ENCODE assay signal across 5 cellular contexts in genomic region chr18:76251691-76252090, GRCh38.
"Had no signal": no experiment of that assay in that cellular context is flagged by ENCODE, and none has a peak within 500 bp of the region (broad histone marks: within the 10 kb centered on the region; RNA-seq: fewer than 3 reads in every experiment).

No MANE protein-coding gene starts in this region.

- H3K27ac ChIP-seq: HL-60 had no signal

- DNase-seq: IMR-90, KBM-7, KG1 had no signal

- H3K4me3 ChIP-seq: K562 had no signal
